17 cellular contexts compared by ENCODE assay signal in genomic region chr5:83563631-83564030, GRCh38.
DNase-seq lines count a peak whose midpoint lies in the region; ATAC-seq, FAIRE-seq and TF ChIP-seq lines count a peak whose summit lies in the region.
"Had no signal": no experiment of that assay in that cellular context is flagged by ENCODE, and none has a peak within 500 bp of the region (broad histone marks: within the 10 kb centered on the region; RNA-seq: fewer than 3 reads in every experiment).

No MANE protein-coding gene starts in this region.

- no peak overlapping the region for H3K9ac ChIP-seq in SK-N-SH
- no peak overlapping the region for H3K9ac ChIP-seq in kidney (ENCODE audit: low read length in 2 of 2)

- H3K79me2 ChIP-seq in SK-N-SH (ENCODE audit: insufficient read depth): peaks cover 23% of the 10 kb centered on the region; the same call in 1 of the 2 replicates

- no peaks in the 10 kb centered on the region for H3K9me2 ChIP-seq in SK-N-SH

- peaks cover 49% of the 10 kb centered on the region for H3F3A ChIP-seq in SK-N-SH (replicated peaks; ENCODE audit: insufficient read depth)

- no peak overlapping the region for H2AFZ ChIP-seq in SK-N-SH (ENCODE audit: low read depth)
- H2AFZ ChIP-seq: GM23248 had no signal

- no peak overlapping the region for H3K4me3 ChIP-seq in SK-N-SH (ENCODE audit: low read depth in 2 of 2, low read length in 1 of 2)
- no peak overlapping the region for H3K4me3 ChIP-seq in fibroblast of villous mesenchyme (ENCODE audit: low read depth, low read length)
- H3K4me3 ChIP-seq in kidney (ENCODE audit: low read length in 2 of 2): no peak overlapping the region
- H3K4me3 ChIP-seq: GM12878, GM23248, lower lobe of right lung had no signal

- ATAC-seq in SK-N-SH treated with all-trans-retinoic acid at 6 μM for 48 hours: no peak
- ATAC-seq in HG02870 (IDR thresholded peaks at IDR 0.05; ENCODE audit: unreplicated experiment): no peak

- H3K4me1 ChIP-seq in SK-N-SH (ENCODE audit: control insufficient read depth in 1 of 2, insufficient read depth in 2 of 2, low read depth in 1 of 2, low read length in 1 of 2): peaks cover 10 to 12% of the 10 kb centered on the region in 2 experiments; a peak in 3 of 4 replicates
- no peaks in the 10 kb centered on the region for H3K4me1 ChIP-seq in kidney (ENCODE audit: control insufficient read depth in 1 of 2, insufficient read depth in 1 of 2, low read depth in 1 of 2, low read length in 2 of 2)
- H3K4me1 ChIP-seq: lower lobe of right lung had no signal

- H3K4me2 ChIP-seq in SK-N-SH: no peak overlapping the region

- H4K20me1 ChIP-seq in SK-N-SH (ENCODE audit: insufficient read depth): no peaks in the 10 kb centered on the region

- no peaks in the 10 kb centered on the region for H3K9me3 ChIP-seq in SK-N-SH
- no peaks in the 10 kb centered on the region for H3K9me3 ChIP-seq in kidney (ENCODE audit: control insufficient read depth in 1 of 2, low read length in 2 of 2)
- H3K9me3 ChIP-seq: lower lobe of right lung had no signal

- H3K27ac ChIP-seq in SK-N-SH (ENCODE audit: low read depth in 2 of 2, low read length in 1 of 2) (peak overlapping the region; percentile 14 to 16; a peak in 1 of 4 replicates), RWPE1 (no peak overlapping the region), substantia nigra (ENCODE audit: low read depth, low read length, poor library complexity, severe bottlenecking) (peak overlapping the region; percentile 80), kidney (ENCODE audit: low read depth in 2 of 2, low read length in 2 of 2) (no peak overlapping the region)
- H3K27ac ChIP-seq: lower lobe of right lung had no signal

- TF ChIP-seq EP300 in SK-N-SH (IDR thresholded peaks at IDR 0.05; ENCODE audit: borderline replicate concordance in 1 of 2, low read depth in 1 of 2, low read length in 1 of 2): no peak

- POLR2A ChIA-PET in SK-N-SH (lab: Yijun Ruan, JAX) (no interaction called here), RWPE1 (lab: Yijun Ruan, JAX; ENCODE audit: low non-redundant PET) (no interaction called here)

- FAIRE-seq in kidney (lab: Jason Lieb, UNC): no peak

- DNase-seq in SK-N-SH (no peak), RWPE1 (ENCODE audit: low spot score) (peak; percentile 13), fibroblast of villous mesenchyme (ENCODE audit: low read depth) (peak; percentile 48), substantia nigra (lab: John Stamatoyannopoulos, UW) (no peak), kidney (no peak), islet precursor cell (no peak)
- DNase-seq: activated CD4-positive, alpha-beta T cell treated with anti-CD3 and anti-CD28 coated beads for 1 hour; activated CD8-positive, alpha-beta memory T cell treated with anti-CD3 and anti-CD28 coated beads, Interleukin-2, amount 50 U/mL, for 4 hours; activated naive CD4-positive, alpha-beta T cell treated with anti-CD3 and anti-CD28 coated beads, Interleukin-2, amount 50 U/mL, for 16 hours; foreskin melanocyte; lower lobe of right lung; NCI-H510A; nephron progenitor cell had no signal

- CTCF ChIA-PET in SK-N-SH (lab: Yijun Ruan, JAX): interaction anchor here (0.7 to 8.6 kb wide), 23 partner anchors 10 to 1378 kb away, joined by 3 to 51 read pairs (median 3); partner anchors contain the start of gene VCAN
- CTCF ChIA-PET in RWPE1 (lab: Yijun Ruan, JAX): interaction anchor here (0.7 kb wide), 1 partner anchor 903 kb away, joined by 3 read pairs; no protein-coding TSS in a partner anchor

- H3K27me3 ChIP-seq in SK-N-SH (ENCODE audit: insufficient read depth): no peaks in the 10 kb centered on the region

- TF ChIP-seq CTCF in SK-N-SH (IDR thresholded peaks at IDR 0.05) (no peak), RWPE1 (conservative IDR thresholded peaks at IDR 0.05; ENCODE audit: low read depth) (no peak), fibroblast of villous mesenchyme (IDR thresholded peaks at IDR 0.05; ENCODE audit: insufficient read depth, low read depth, low read length) (no peak), kidney (IDR thresholded peaks at IDR 0.05; ENCODE audit: borderline replicate concordance, extremely low read depth, insufficient read depth) (no peak)

- intact Hi-C loops in kidney (cut with DNase I): no loop called here

- no peak for TF ChIP-seq RAD21 in SK-N-SH (IDR thresholded peaks at IDR 0.05; ENCODE audit: low read length)

- WGBS in SK-N-SH (ENCODE audit: low lambda C conversion rate): 51% methylated on average over 7 of the region's 7 CpGs

- peaks cover 44 to 80% of the 10 kb centered on the region in 2 experiments for H3K36me3 ChIP-seq in SK-N-SH (replicated peaks in 1 of 2; ENCODE audit: control insufficient read depth in 1 of 2, insufficient read depth in 2 of 2, low read length in 1 of 2)
- no peaks in the 10 kb centered on the region for H3K36me3 ChIP-seq in kidney (ENCODE audit: control insufficient read depth in 1 of 2, insufficient read depth in 2 of 2, low read length in 2 of 2)
- H3K36me3 ChIP-seq: lower lobe of right lung had no signal

TF ChIP-seq in SK-N-SH, 30 proteins besides CTCF, POLR2A, EP300 and RAD21 (continues in another document):
- TF ChIP-seq MXI1 (IDR thresholded peaks at IDR 0.05; ENCODE audit: low read depth, low read length) (no peak), SMC3 (IDR thresholded peaks at IDR 0.05; ENCODE audit: low read depth, low read length) (no peak), GABPA (IDR thresholded peaks at IDR 0.05; ENCODE audit: low read depth) (no peak), JUND (IDR thresholded peaks at IDR 0.05) (no peak), ELF1 (IDR thresholded peaks at IDR 0.05) (no peak), CHD2 (IDR thresholded peaks at IDR 0.05; ENCODE audit: low read length, partially characterized antibody) (no peak), USF2 (IDR thresholded peaks at IDR 0.05; ENCODE audit: borderline replicate concordance, low read depth, low read length) (no peak), RXRA (IDR thresholded peaks at IDR 0.05; ENCODE audit: borderline replicate concordance, low read depth) (no peak), YY1 (IDR thresholded peaks at IDR 0.05; ENCODE audit: low read depth) (no peak), POLR2AphosphoS5 (IDR thresholded peaks at IDR 0.05; ENCODE audit: low read depth, low read length) (no peak), FOXM1 (IDR thresholded peaks at IDR 0.05; ENCODE audit: low read depth) (no peak), RFX5 (IDR thresholded peaks at IDR 0.05; ENCODE audit: low read length) (no peak), NFIC (IDR thresholded peaks at IDR 0.05; ENCODE audit: borderline replicate concordance) (no peak), RCOR1 (IDR thresholded peaks at IDR 0.05; ENCODE audit: low read length) (no peak)
- TF ChIP-seq, protein P1, sequence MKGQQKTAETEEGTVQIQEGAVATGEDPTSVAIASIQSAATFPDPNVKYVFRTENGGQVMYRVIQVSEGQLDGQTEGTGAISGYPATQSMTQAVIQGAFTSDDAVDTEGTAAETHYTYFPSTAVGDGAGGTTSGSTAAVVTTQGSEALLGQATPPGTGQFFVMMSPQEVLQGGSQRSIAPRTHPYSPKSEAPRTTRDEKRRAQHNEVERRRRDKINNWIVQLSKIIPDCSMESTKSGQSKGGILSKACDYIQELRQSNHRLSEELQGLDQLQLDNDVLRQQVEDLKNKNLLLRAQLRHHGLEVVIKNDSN (IDR thresholded peaks at IDR 0.05; ENCODE audit: borderline replicate concordance, low read depth): no peak

TF ChIP-seq in SK-N-SH treated with all-trans-retinoic acid at 6 μM for 48 hours, 23 proteins besides CTCF, POLR2A, EP300 and RAD21:
- no peak for TF ChIP-seq TCF4 (CRISPR knock-in tag; IDR thresholded peaks at IDR 0.05; ENCODE audit: borderline replicate concordance)
- no peak for TF ChIP-seq POU6F1 (CRISPR knock-in tag; IDR thresholded peaks at IDR 0.05; ENCODE audit: borderline replicate concordance, low read depth)

Comparison
In these comparisons a context has a peak if more than half of its experiments do, and no peak if none do; other contexts are left out.
1. DNase-seq: peak in RWPE1 (single experiment) and fibroblast of villous mesenchyme (single experiment); none in SK-N-SH (single experiment), substantia nigra (0 of 49), kidney (single experiment) and islet precursor cell (single experiment).
2. H3K27ac ChIP-seq: peak in SK-N-SH (2 of 2) and substantia nigra (single experiment); none in RWPE1 (single experiment) and kidney (0 of 2).